20 cellular contexts compared by ENCODE assay signal in genomic region chr2:128578406-128579385, GRCh38.
DNase-seq lines count a peak whose midpoint lies in the region; TF ChIP-seq lines count a peak whose summit lies in the region.
"Had no signal": no experiment of that assay in that cellular context is flagged by ENCODE, and none has a peak within 500 bp of the region (broad histone marks: within the 10 kb centered on the region; RNA-seq: fewer than 3 reads in every experiment).

No MANE protein-coding gene starts in this region.

- no peak overlapping the region for H4K8ac ChIP-seq in neuronal stem cell (ENCODE audit: low read depth, low read length)

- H3K4me2 ChIP-seq in BLaER1 (peak overlapping the region; percentile 29), neuronal stem cell (ENCODE audit: insufficient read depth, low read length, poor library complexity, severe bottlenecking) (no peak overlapping the region)

- H3K27ac ChIP-seq in BLaER1 (no peak overlapping the region), neuronal stem cell (replicated peaks; ENCODE audit: low read length) (no peak overlapping the region)
- H3K27ac ChIP-seq: left ventricle myocardium inferior, pancreas, VCaP had no signal

- H4K20me1 ChIP-seq in BLaER1: no peaks in the 10 kb centered on the region

- no peaks in the 10 kb centered on the region for H3K79me1 ChIP-seq in neuronal stem cell (ENCODE audit: low read depth, low read length)

- H3K27me3 ChIP-seq in BLaER1 (no peaks in the 10 kb centered on the region), neuronal stem cell (ENCODE audit: control insufficient read depth in 3 of 3, insufficient read depth in 3 of 3, low read depth in 1 of 3, low read length in 3 of 3) (no peaks in the 10 kb centered on the region)
- H3K27me3 ChIP-seq: BE2C, pancreas had no signal

- WGBS in neuronal stem cell (ENCODE audit: extremely low coverage in 2 of 2, insufficient read length in 2 of 2, insufficient replicate concordance in 1 of 2), 2 donors: no CpG with 5 or more reads among the region's 10 CpGs

- H3K4ac ChIP-seq in neuronal stem cell (ENCODE audit: low read length): no peak overlapping the region

- H3K4me3 ChIP-seq in BLaER1 (no peak overlapping the region), fibroblast of mammary gland (ENCODE audit: control insufficient read depth, low read depth, low read length) (no peak overlapping the region), neuronal stem cell (ENCODE audit: low read length in 2 of 2) (no peak overlapping the region)
- H3K4me3 ChIP-seq: left ventricle myocardium inferior, pancreas had no signal

- peak overlapping the region; percentile 46 for H2BK12ac ChIP-seq in neuronal stem cell (ENCODE audit: low read length)

- no peak overlapping the region for H3K23ac ChIP-seq in neuronal stem cell (ENCODE audit: low read depth, low read length, poor library complexity)

- peak; percentile 60 for DNase-seq in fibroblast of mammary gland (ENCODE audit: low read depth)
- no peak for DNase-seq in neuronal stem cell (ENCODE audit: low spot score)
- no peak for DNase-seq in stimulated activated CD4-positive, alpha-beta T cell treated with anti-CD3 and anti-CD28 coated beads, Interleukin-2, amount 100 ng/mL, for 48 hours
- DNase-seq in NCI-H2227 treated with DMSO at 0.1 percent for 48 hours (lab: John Stamatoyannopoulos, UW): no peak
- DNase-seq in stimulated activated CD4-positive, alpha-beta T cell treated with anti-CD3 and anti-CD28 coated beads, Interleukin-15, amount 100 ng/mL, for 24 hours: no peak
- DNase-seq in activated T-cell treated with anti-CD3 and anti-CD28 coated beads, Interleukin-2, amount 50 U/mL, for 48 hours: no peak
- DNase-seq: activated CD4-positive, alpha-beta T cell treated with anti-CD3 and anti-CD28 coated beads, Interleukin-2, amount 10 ng/mL, durations not matched to agents 24 days and 14 days; activated naive CD8-positive, alpha-beta T cell treated with anti-CD3 and anti-CD28 coated beads, Interleukin-2, amount 10 ng/mL, durations not matched to agents 7 days and 5 days; BE2C; Caco-2; H7; left ventricle myocardium inferior; NCI-H1105 treated with DMSO at 0.1 percent for 48 hours; NCI-H2029 treated with DMSO at 0.1 percent for 48 hours; OCI-M1; pancreas; stimulated activated CD8-positive, alpha-beta memory T cell treated with anti-CD3 and anti-CD28 coated beads, Interleukin-4, amount 100 ng/mL, for 48 hours had no signal

- TF ChIP-seq EP300 in Ishikawa (IDR thresholded peaks at IDR 0.05; ENCODE audit: borderline replicate concordance): no peak

- no peak overlapping the region for H2BK5ac ChIP-seq in neuronal stem cell (ENCODE audit: low read length)

- no peak for TF ChIP-seq RAD21 in Ishikawa (IDR thresholded peaks at IDR 0.05; ENCODE audit: low read depth)

- H2BK15ac ChIP-seq in neuronal stem cell (ENCODE audit: low read length): no peak overlapping the region

- H2AK5ac ChIP-seq in neuronal stem cell (ENCODE audit: low read depth, low read length): peak overlapping the region; percentile 10

- no peak overlapping the region for H4K91ac ChIP-seq in neuronal stem cell (ENCODE audit: low read depth, low read length, poor library complexity)

- no peak for TF ChIP-seq CTCF in fibroblast of mammary gland (conservative IDR thresholded peaks at IDR 0.05; ENCODE audit: control insufficient read depth, insufficient read depth, low read depth, low read length)

- H3K14ac ChIP-seq in neuronal stem cell (ENCODE audit: low read length): no peak overlapping the region

- H3K9me3 ChIP-seq in BLaER1 (no peaks in the 10 kb centered on the region), neuronal stem cell (replicated peaks in 1 of 2; ENCODE audit: control insufficient read depth in 2 of 2, insufficient read depth in 1 of 2, low read depth in 1 of 2, low read length in 2 of 2) (no peaks in the 10 kb centered on the region)
- H3K9me3 ChIP-seq: BE2C, Caco-2, left ventricle myocardium inferior, pancreas had no signal

- no peaks in the 10 kb centered on the region for H3K36me3 ChIP-seq in BLaER1
- H3K36me3 ChIP-seq in neuronal stem cell (replicated peaks in 1 of 2; ENCODE audit: control insufficient read depth in 2 of 2, insufficient read depth in 2 of 2, low read length in 2 of 2): no peaks in the 10 kb centered on the region
- H3K36me3 ChIP-seq: BE2C, left ventricle myocardium inferior, pancreas had no signal

- no peak overlapping the region for H3K9ac ChIP-seq in BLaER1
- no peak overlapping the region for H3K9ac ChIP-seq in neuronal stem cell (ENCODE audit: low read depth, low read length, poor library complexity)

- H3K4me1 ChIP-seq in BLaER1 (peaks cover 8% of the 10 kb centered on the region), neuronal stem cell (ENCODE audit: control insufficient read depth in 2 of 2, insufficient read depth in 1 of 2, low read depth in 1 of 2, low read length in 2 of 2) (no peaks in the 10 kb centered on the region)
- H3K4me1 ChIP-seq: BE2C, left ventricle myocardium inferior, pancreas had no signal

- H3K18ac ChIP-seq in neuronal stem cell (ENCODE audit: low read length): peak overlapping the region; percentile 1

- no peak overlapping the region for H2BK120ac ChIP-seq in neuronal stem cell (ENCODE audit: low read depth, low read length)

- no peak overlapping the region for H2AFZ ChIP-seq in neuronal stem cell (ENCODE audit: low read length)

TF ChIP-seq in Ishikawa, 13 proteins besides CTCF, POLR2A, EP300 and RAD21:
- TF ChIP-seq TEAD4 (IDR thresholded peaks at IDR 0.05) (no peak; the same call in 1 of the 2 replicates), USF1 (IDR thresholded peaks at IDR 0.05) (peak; percentile 78)
